In genomic region chr10:5817322-5818047, GRCh38 we compare ENCODE assay signal across 14 cellular contexts. TPM values are rescaled to one million over a fixed set of nuclear protein-coding genes. Genes with fewer than 3 reads are reported as not detected.
A peak's percentile ranks its signal among the peaks of the same experiment; 100 is the strongest.
DNase-seq lines count a peak whose midpoint lies in the region; ATAC-seq and TF ChIP-seq lines count a peak whose summit lies in the region.
"Had no signal": no experiment of that assay in that cellular context is flagged by ENCODE, and none has a peak within 500 bp of the region (broad histone marks: within the 10 kb centered on the region; RNA-seq: fewer than 3 reads in every experiment).

No MANE protein-coding gene starts in this region.

- H3K4me1 Mint-ChIP-seq in T-helper 17 cell (peaks cover 13% of the 10 kb centered on the region), neural crest cell (peaks cover 13% of the 10 kb centered on the region)

- H3K27me3 ChIP-seq in right atrium auricular region, result no peaks in the 10 kb centered on the region
- H3K27me3 ChIP-seq: esophagus muscularis mucosa had no signal

- TF ChIP-seq CTCF in neural crest cell (conservative IDR thresholded peaks at IDR 0.05), result no peak
- TF ChIP-seq CTCF in right atrium auricular region (IDR thresholded peaks at IDR 0.05), result no peak

- peaks cover 3% of the 10 kb centered on the region for H3K9me3 ChIP-seq in T-helper 17 cell (ENCODE audit: control insufficient read depth, low read length, poor library complexity, severe bottlenecking)
- H3K9me3 ChIP-seq in right atrium auricular region, result no peaks in the 10 kb centered on the region
- H3K9me3 ChIP-seq: esophagus muscularis mucosa, lower lobe of right lung had no signal

- H3K4me1 ChIP-seq in right atrium auricular region, result peaks cover 0 to 10% of the 10 kb centered on the region in 2 donors

- H3K36me3 ChIP-seq in right atrium auricular region, result no peaks in the 10 kb centered on the region
- H3K36me3 ChIP-seq: esophagus muscularis mucosa, lower lobe of right lung had no signal

- ATAC-seq in GM19043 (IDR thresholded peaks at IDR 0.05; ENCODE audit: low read depth, unreplicated experiment), result peak; percentile 23
- no peak for ATAC-seq in T-helper 17 cell
- ATAC-seq in GM19324 (IDR thresholded peaks at IDR 0.05; ENCODE audit: low FRiP score, unreplicated experiment), result no peak
- ATAC-seq in GM21825 (IDR thresholded peaks at IDR 0.05; ENCODE audit: unreplicated experiment), result no peak
- ATAC-seq: lower lobe of right lung had no signal

- DNase-seq in activated CD8-positive, alpha-beta memory T cell treated with anti-CD3 and anti-CD28 coated beads for 24 hours, result peak; percentile 58
- DNase-seq in activated CD8-positive, alpha-beta memory T cell treated with anti-CD3 and anti-CD28 coated beads, Interleukin-2, amount 50 U/mL, for 4 hours, result no peak
- DNase-seq in T-helper 17 cell (no peak), neural crest cell (ENCODE audit: low read depth, low spot score) (no peak), right atrium auricular region (ENCODE audit: low spot score) (no peak)
- DNase-seq: activated gamma-delta T cell treated with Interleukin-2 at 50 U/mL for 16 hours, cerebellar nuclear complex, lower lobe of right lung, NCI-H446 had no signal

- no peak overlapping the region for H3K27ac ChIP-seq in right atrium auricular region
- H3K27ac ChIP-seq: esophagus muscularis mucosa, lower lobe of right lung, VCaP had no signal

- no peak overlapping the region for H3K4me3 ChIP-seq in right atrium auricular region
- H3K4me3 ChIP-seq: esophagus muscularis mucosa, lower lobe of right lung had no signal

- H3K9me3 Mint-ChIP-seq in neural crest cell, result peaks cover 2% of the 10 kb centered on the region

- H3K27me3 Mint-ChIP-seq in T-helper 17 cell (no peaks in the 10 kb centered on the region), neural crest cell (ENCODE audit: low read depth) (no peaks in the 10 kb centered on the region)

- peak overlapping the region; percentile 90 for H3K27ac Mint-ChIP-seq in T-helper 17 cell
- H3K27ac Mint-ChIP-seq in neural crest cell (ENCODE audit: unreplicated experiment), result no peak overlapping the region

- H3K4me3 Mint-ChIP-seq in T-helper 17 cell, result peak overlapping the region; percentile 51
- peak overlapping the region; percentile 45 for H3K4me3 Mint-ChIP-seq in neural crest cell

- H3K36me3 Mint-ChIP-seq in T-helper 17 cell (ENCODE audit: low read depth) (no peaks in the 10 kb centered on the region), neural crest cell (ENCODE audit: low read depth) (peaks cover 2% of the 10 kb centered on the region)

RNA-seq across cellular contexts. Expression of gene GDI2, which starts 4.3 kb away (rescaled TPM):
- total RNA-seq in T-helper 17 cell (100 to 1,000 TPM in 1 of 2 donors, 10 to 100 TPM in 1; 95.5 to 109 TPM), neural crest cell (346 and 356 TPM in 2 replicates), right atrium auricular region (100 to 1,000 TPM; 117 to 124 TPM)
